8 cellular contexts compared by ENCODE assay signal in the genomic region with DNA sequence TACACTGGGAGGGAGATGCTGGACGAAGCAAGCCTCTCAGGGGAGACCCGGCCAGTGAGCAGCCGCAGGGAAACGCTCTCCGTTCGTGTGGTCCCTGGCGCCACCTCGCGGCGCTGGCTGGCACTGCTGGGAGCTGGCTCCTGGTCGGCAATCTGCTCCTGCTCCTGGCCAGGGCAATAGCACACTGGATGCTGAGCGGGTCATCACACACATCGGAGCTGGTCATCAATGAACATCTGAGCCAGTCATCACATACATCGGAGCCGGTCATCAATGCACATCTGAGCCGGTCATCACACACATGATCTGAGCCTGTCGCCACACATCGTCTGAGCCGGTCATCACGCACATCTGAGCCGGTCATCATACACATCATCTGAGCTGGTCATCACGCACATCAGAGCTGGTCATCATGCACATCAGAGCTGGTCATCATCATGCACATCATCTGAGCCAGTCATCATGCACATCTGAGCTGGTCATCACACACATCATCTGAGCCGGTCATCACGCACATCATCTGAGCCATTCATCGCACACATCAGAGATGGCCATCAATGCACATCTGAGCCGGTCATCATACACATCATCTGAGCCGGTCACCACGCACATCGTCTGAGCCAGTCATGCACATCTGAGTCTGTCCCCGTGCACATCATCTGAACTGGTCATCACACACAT.
DNase-seq lines count a peak whose midpoint lies in the region; ATAC-seq and TF ChIP-seq lines count a peak whose summit lies in the region.

No MANE protein-coding gene starts in this region.

- no peaks in the 10 kb centered on the region for H4K20me1 ChIP-seq in OCI-LY3 (ENCODE audit: insufficient read depth, low read length)

- DNase-seq in CMK (ENCODE audit: low read depth) (peak; percentile 42), HT1080 (ENCODE audit: low read depth) (peak; percentile 48), activated T-cell treated with anti-CD3 and anti-CD28 coated beads for 48 hours (ENCODE audit: low read depth) (peak; percentile 68), epithelial cell of proximal tubule (ENCODE audit: low read depth) (no peak), mucosa of gallbladder (ENCODE audit: low spot score) (peak; percentile 81)
- DNase-seq in stimulated activated CD8-positive, alpha-beta memory T cell treated with anti-CD3 and anti-CD28 coated beads, Interleukin-7, amount 100 ng/mL, for 24 hours (ENCODE audit: low read depth) = peak; percentile 51

- no peaks in the 10 kb centered on the region for H3K79me2 ChIP-seq in OCI-LY3 (ENCODE audit: low read length)

- H3K36me3 ChIP-seq in OCI-LY3 (replicated peaks; ENCODE audit: low read depth, low read length) = no peaks in the 10 kb centered on the region

- no peak overlapping the region for H3K9ac ChIP-seq in OCI-LY3 (ENCODE audit: low read length)

- H3K27ac ChIP-seq in OCI-LY3 (ENCODE audit: low read length) = no peak overlapping the region

- ATAC-seq in GM18519 (IDR thresholded peaks at IDR 0.05; ENCODE audit: low FRiP score, unreplicated experiment) = no peak

- H3K4me3 ChIP-seq in OCI-LY3 (ENCODE audit: low read length) = no peak overlapping the region
- no peak overlapping the region for H3K4me3 ChIP-seq in epithelial cell of proximal tubule (ENCODE audit: low read depth, low read length)

- H2AFZ ChIP-seq in OCI-LY3 (ENCODE audit: low read depth, low read length) = no peak overlapping the region

- H3K4me1 ChIP-seq in OCI-LY3 (ENCODE audit: low read length) = no peaks in the 10 kb centered on the region

- TF ChIP-seq CTCF in OCI-LY3 (IDR thresholded peaks at IDR 0.05; ENCODE audit: low read depth, low read length) (peak; percentile 85), epithelial cell of proximal tubule (conservative IDR thresholded peaks at IDR 0.05; ENCODE audit: low read depth, low read length) (peak; percentile 90)

- H3K9me3 ChIP-seq in OCI-LY3 (ENCODE audit: insufficient read depth, low read length) = no peaks in the 10 kb centered on the region

- peaks cover 40% of the 10 kb centered on the region for H3K27me3 ChIP-seq in OCI-LY3 (ENCODE audit: low read depth, low read length)

- no peak overlapping the region for H3K4me2 ChIP-seq in OCI-LY3 (ENCODE audit: low read length)
